In the genomic region with DNA sequence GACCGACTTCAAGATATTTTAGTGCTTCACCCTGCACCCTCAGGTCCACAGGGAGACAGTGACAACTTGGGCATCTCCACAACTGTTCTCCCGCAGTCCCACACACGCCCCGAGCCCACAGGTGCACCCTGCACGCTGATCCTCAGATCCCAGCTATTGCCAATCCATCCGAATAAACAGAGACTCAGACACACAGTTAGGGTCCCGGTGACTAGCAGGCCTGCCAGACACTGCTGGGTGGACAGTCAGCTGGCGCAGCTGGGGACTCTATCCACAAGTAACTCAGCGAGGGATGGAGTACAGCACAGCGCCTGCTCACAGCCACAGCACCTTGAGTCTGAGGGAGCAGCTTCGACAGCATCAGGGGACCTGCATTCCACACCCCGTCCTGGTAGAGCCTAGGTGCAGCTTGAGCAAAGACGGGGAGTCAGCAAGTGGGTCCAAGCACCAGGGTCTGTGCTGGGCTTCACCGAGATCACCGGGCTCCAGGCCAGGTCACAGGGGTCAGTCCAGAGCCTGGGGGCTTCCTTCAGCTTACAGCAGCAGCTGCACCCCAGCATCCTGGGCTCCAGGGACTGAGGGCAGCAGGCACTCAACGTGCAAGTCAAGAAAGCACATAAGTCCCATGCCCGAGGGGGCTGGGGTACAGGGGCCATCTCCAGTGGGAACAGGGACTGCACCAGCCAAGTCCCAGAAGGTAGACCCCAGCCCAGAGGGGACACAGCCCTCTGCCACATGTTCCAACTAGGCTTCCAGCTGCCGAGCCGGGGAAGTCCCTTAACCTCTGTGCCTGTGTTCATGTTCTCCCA, we compare ENCODE assay signal across 10 cellular contexts. TPM values are rescaled to one million over a fixed set of nuclear protein-coding genes. Genes with fewer than 3 reads are reported as not detected.
DNase-seq lines count a peak whose midpoint lies in the region; ATAC-seq and TF ChIP-seq lines count a peak whose summit lies in the region.
"Had no signal": no experiment of that assay in that cellular context is flagged by ENCODE, and none has a peak within 500 bp of the region (broad histone marks: within the 10 kb centered on the region; RNA-seq: fewer than 3 reads in every experiment).

No MANE protein-coding gene starts in this region.

- in situ Hi-C loops in GM23248 (cut with MboI) = loop anchor here (25.0 kb wide), 1 partner anchor 299 kb away; the partner anchor contains the start of genes APOBEC3C and APOBEC3D

- H3K4me1 ChIP-seq in GM23248 (ENCODE audit: insufficient read depth) = peaks cover 33% of the 10 kb centered on the region

- peaks cover 37% of the 10 kb centered on the region for H3K79me2 ChIP-seq in GM23248 (ENCODE audit: insufficient read depth)

- peak overlapping the region; percentile 19 for H3K27ac ChIP-seq in GM23248

- peaks cover 81% of the 10 kb centered on the region for H3F3A ChIP-seq in GM23248 (ENCODE audit: insufficient read depth)

- H3K4me2 ChIP-seq in GM23248 (ENCODE audit: unreplicated experiment) = no peak overlapping the region

- peak overlapping the region; percentile 82 for H3K27ac Mint-ChIP-seq in Calu3 (ENCODE audit: unreplicated experiment)
- H3K27ac Mint-ChIP-seq in T-helper 17 cell = peak overlapping the region; percentile 49

- ATAC-seq in T-helper 17 cell (no peak), left lobe of liver (no peak), HG03378 (IDR thresholded peaks at IDR 0.05; ENCODE audit: unreplicated experiment) (no peak)

- no peak for TF ChIP-seq CTCF in Calu3 (IDR thresholded peaks at IDR 0.05; ENCODE audit: unreplicated experiment)

- intact Hi-C loops in Calu3 (cut with micrococcal nuclease; ENCODE audit: unreplicated experiment) = loop anchor here (2.0 to 10.0 kb wide), 2 partner anchors 141 to 213 kb away; partner anchors contain the start of gene ATF4

- H3K4me1 Mint-ChIP-seq in Calu3 (ENCODE audit: low read depth, unreplicated experiment) = peaks cover 62% of the 10 kb centered on the region
- H3K4me1 Mint-ChIP-seq in T-helper 17 cell = peaks cover 31% of the 10 kb centered on the region

- peaks cover 24% of the 10 kb centered on the region for H4K20me1 ChIP-seq in GM23248 (ENCODE audit: insufficient read depth)

- H3K36me3 ChIP-seq in GM23248 (ENCODE audit: low read depth) = peaks cover 52% of the 10 kb centered on the region

- CTCF ChIA-PET in Calu3 (lab: Charles Lee) = interaction anchor here (0.6 to 2.2 kb wide), 12 partner anchors 8 to 543 kb away, joined by 3 to 29 read pairs (median 4); partner anchors contain the start of genes PDGFB and RPL3

- H3K9me3 ChIP-seq in GM23248 (ENCODE audit: low read depth) (no peaks in the 10 kb centered on the region), T-helper 17 cell (ENCODE audit: control insufficient read depth, low read length, poor library complexity, severe bottlenecking) (no peaks in the 10 kb centered on the region)

- no TSS peak for BruUV-seq in Calu3 (replicated peaks; lab: Mats Ljungman, UMichigan)

- no peaks in the 10 kb centered on the region for H3K9me3 Mint-ChIP-seq in Calu3 (ENCODE audit: low read depth, unreplicated experiment)

- H2AFZ ChIP-seq in GM23248 = no peak overlapping the region

- peak overlapping the region; percentile 17 for H3K4me3 Mint-ChIP-seq in Calu3 (ENCODE audit: low read depth, unreplicated experiment)
- H3K4me3 Mint-ChIP-seq in T-helper 17 cell = no peak overlapping the region

- DNase-seq in Calu3 (no peak), GM23248 (peak; percentile 28), T-helper 17 cell (no peak), left lobe of liver (ENCODE audit: low spot score) (peak; percentile 51), NCI-H2107 treated with DMSO at 0.1 percent for 48 hours (lab: John Stamatoyannopoulos, UW; ENCODE audit: unreplicated experiment) (no peak), NK-92 (lab: John Stamatoyannopoulos, UW; ENCODE audit: unreplicated experiment) (no peak)
- DNase-seq in activated CD4-positive, CD25-positive, alpha-beta regulatory T cell (lab: John Stamatoyannopoulos, UW) = no peak
- DNase-seq: NCI-H748 treated with DMSO at 0.1 percent for 48 hours had no signal

- peaks cover 87% of the 10 kb centered on the region for H3K36me3 Mint-ChIP-seq in Calu3 (ENCODE audit: insufficient read depth, unreplicated experiment)
- peaks cover 3% of the 10 kb centered on the region for H3K36me3 Mint-ChIP-seq in T-helper 17 cell (ENCODE audit: low read depth)

- H3K27me3 Mint-ChIP-seq in Calu3 (ENCODE audit: unreplicated experiment) (no peaks in the 10 kb centered on the region), T-helper 17 cell (no peaks in the 10 kb centered on the region)

- no peak overlapping the region for H3K9ac ChIP-seq in GM23248

- no peaks in the 10 kb centered on the region for H3K9me2 ChIP-seq in GM23248 (ENCODE audit: insufficient read depth)

- 82 to 86% methylated on average over 17 to 19 of the region's 19 CpGs for WGBS in GM23248 (ENCODE audit: low coverage in 1 of 2, low lambda C conversion rate in 2 of 2, missing lambda C conversion rate in 2 of 2), 2 experiments

- no peaks in the 10 kb centered on the region for H3K27me3 ChIP-seq in GM23248 (replicated peaks; ENCODE audit: insufficient read depth)
- H3K27me3 ChIP-seq: dorsolateral prefrontal cortex had no signal

- no peak overlapping the region for H3K4me3 ChIP-seq in GM23248

RNA-seq across cellular contexts. Expression of gene RPL3, which starts 7.6 kb away (rescaled TPM):
- total RNA-seq in Calu3 (2022) = 977 and 1,058 TPM in 2 replicates
- 1,555 and 2,353 TPM in 2 replicates for total RNA-seq in GM23248 (2014; rRNA removed; shearing (Covaris generic))
- polyA plus RNA-seq in GM23248 (2016; fragmentation: Nextera tagmentation; extraction: Ambion mirVana) = 920 and 929 TPM in 2 replicates
- 1,000 to 10,000 TPM; 3,215 to 3,260 TPM for total RNA-seq in T-helper 17 cell
- 862 TPM for total RNA-seq in left lobe of liver

RNA-seq across cellular contexts. Expression of gene SYNGR1, which starts 38.0 kb away (rescaled TPM):
- total RNA-seq in Calu3 (2022) (12.3 and 16.8 TPM in 2 replicates), T-helper 17 cell (1 to 10 TPM in 1 of 2 donors, under 1 TPM in 1; 0.47 to 1.1 TPM), left lobe of liver (2.9 TPM)
- 5.2 and 6.1 TPM in 2 replicates for total RNA-seq in GM23248 (2014; rRNA removed; shearing (Covaris generic))
- polyA plus RNA-seq in GM23248 (2016; fragmentation: Nextera tagmentation; extraction: Ambion mirVana) = 20.3 and 23.2 TPM in 2 replicates

Comparison
In these comparisons a context has a peak if more than half of its experiments do, and no peak if none do; other contexts are left out.
1. DNase-seq: peak in GM23248 (single experiment) and left lobe of liver (single experiment); none in Calu3 (single experiment), T-helper 17 cell (0 of 3), NCI-H2107 treated with DMSO at 0.1 percent for 48 hours (single experiment), activated CD4-positive, CD25-positive, alpha-beta regulatory T cell (0 of 4) and NK-92 (single experiment).